Comparison of ENCODE assay signal across 26 cellular contexts in genomic region chr10:71004176-71004575, GRCh38.
"Had no signal": no experiment of that assay in that cellular context is flagged by ENCODE, and none has a peak within 500 bp of the region (broad histone marks: within the 10 kb centered on the region; RNA-seq: fewer than 3 reads in every experiment).

No MANE protein-coding gene starts in this region.

- FAIRE-seq: keratinocyte, pancreas had no signal

- H3K9me3 ChIP-seq: left lung, mucosa of descending colon, pancreas, suprapubic skin, thoracic aorta, tibial artery, uterus had no signal

- H3K36me3 ChIP-seq: left lung, pancreas, suprapubic skin, thoracic aorta, tibial artery, uterus had no signal

- ATAC-seq: left colon; left lung; mucosa of descending colon; naive thymus-derived CD4-positive, alpha-beta T cell; pancreas; right cardiac atrium; sciatic nerve had no signal

- DNase-seq: head of caudate nucleus; hippocampal formation; kidney glomerular epithelial cell; left colon; left lung; midbrain; mucosa of descending colon; naive thymus-derived CD4-positive, alpha-beta T cell; nephron progenitor cell; nucleus accumbens; pancreas; right cardiac atrium; stimulated activated CD4-positive, alpha-beta T cell treated with anti-CD3 and anti-CD28 coated beads, Interleukin-12 subunit alpha, Interleukin-12 subunit beta, amount 100 ng/mL, for 4 hours; stimulated activated CD4-positive, alpha-beta T cell treated with anti-CD3 and anti-CD28 coated beads, Interleukin-15, amount 100 ng/mL, for 24 hours; stimulated activated CD4-positive, alpha-beta T cell treated with anti-CD3 and anti-CD28 coated beads, Interleukin-2, amount 100 ng/mL, for 24 hours; stimulated activated CD4-positive, alpha-beta T cell treated with anti-CD3 and anti-CD28 coated beads, Interleukin-4, amount 100 ng/mL, for 1 hour; stimulated activated naive CD4-positive, alpha-beta T cell; tibial artery; trophoblast cell; uterus had no signal

- H3K4me1 ChIP-seq: left lung, pancreas, suprapubic skin, tibial artery, uterus had no signal

- H3K27ac ChIP-seq: left lung, pancreas, skin epidermis, suprapubic skin, thoracic aorta, tibial artery, uterus had no signal

- H3K4me3 ChIP-seq: left lung, lung, mucosa of descending colon, pancreas, skin epidermis, suprapubic skin, thoracic aorta, tibial artery, uterus had no signal

- H3K27me3 ChIP-seq: pancreas, uterus had no signal
